25 cellular contexts compared by ENCODE assay signal in the genomic region with DNA sequence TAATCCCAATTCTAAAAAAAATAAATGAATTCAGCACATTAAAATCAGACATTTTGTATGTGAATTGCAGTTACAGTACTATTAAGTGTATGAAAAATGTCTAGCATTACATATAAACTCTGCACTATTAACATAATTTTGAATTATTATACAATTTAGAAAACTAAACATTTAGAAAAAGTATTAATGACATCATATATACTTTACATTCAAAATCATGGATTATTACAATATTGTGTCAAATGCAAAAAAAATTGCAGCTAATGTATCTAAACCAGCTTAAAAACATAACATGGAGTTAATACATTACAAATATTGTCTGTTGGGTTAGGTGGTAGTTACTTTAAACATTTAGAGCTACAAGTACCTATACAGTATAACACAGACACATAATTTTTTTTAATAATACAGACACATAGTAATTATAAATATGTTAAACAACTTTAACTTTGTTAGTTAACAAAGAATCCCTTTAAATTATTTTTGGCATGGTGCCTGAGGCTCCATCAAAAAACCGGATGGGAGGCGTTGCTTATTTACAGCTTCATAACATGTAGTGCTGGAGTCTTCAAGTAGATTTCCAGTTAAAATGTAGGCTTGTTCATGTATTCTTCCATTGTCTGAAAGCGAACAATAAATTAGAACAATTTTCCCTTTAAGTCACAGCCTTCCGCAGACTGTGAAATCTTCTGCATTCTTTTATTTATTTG.
DNase-seq lines count a peak whose midpoint lies in the region; ATAC-seq and TF ChIP-seq lines count a peak whose summit lies in the region.
"Had no signal": no experiment of that assay in that cellular context is flagged by ENCODE, and none has a peak within 500 bp of the region (broad histone marks: within the 10 kb centered on the region; RNA-seq: fewer than 3 reads in every experiment).

No MANE protein-coding gene starts in this region.

- CTCF ChIA-PET in HEK293 (lab: Yijun Ruan, JAX), result interaction anchor here (0.6 to 2.3 kb wide), 3 partner anchors 40 to 122 kb away, joined by 3 to 6 read pairs (median 5); no protein-coding TSS in a partner anchor

- no peak for TF ChIP-seq POLR2A in testis (IDR thresholded peaks at IDR 0.05)

- no peak overlapping the region for H3K9ac ChIP-seq in MM.1S (ENCODE audit: low read length)
- H3K9ac ChIP-seq: GM23248, KMS-11, SK-N-SH had no signal

- H3K9me3 ChIP-seq in HEK293 (ENCODE audit: control insufficient read depth, insufficient read depth, low read depth, low read length), result no peaks in the 10 kb centered on the region
- H3K9me3 ChIP-seq in MM.1S (replicated peaks; ENCODE audit: insufficient read depth, low read length), result no peaks in the 10 kb centered on the region
- no peaks in the 10 kb centered on the region for H3K9me3 ChIP-seq in testis
- H3K9me3 ChIP-seq: neutrophil, SK-N-SH, upper lobe of left lung had no signal

- no peaks in the 10 kb centered on the region for H3K79me2 ChIP-seq in MM.1S (ENCODE audit: low read length)

- POLR2A ChIA-PET in HEK293 (lab: Yijun Ruan, JAX), result no interaction called here

- no peaks in the 10 kb centered on the region for H3K9me3 Mint-ChIP-seq in effector memory CD8-positive, alpha-beta T cell
- no peaks in the 10 kb centered on the region for H3K9me3 Mint-ChIP-seq in osteocyte (ENCODE audit: unreplicated experiment)
- H3K9me3 Mint-ChIP-seq: activated naive CD4-positive, alpha-beta T cell treated with anti-CD3 and anti-CD28 coated beads, Interleukin-2, amount 10 ng/mL, durations not matched to agents 7 days and 5 days; CD4-positive, alpha-beta memory T cell; memory B cell had no signal

- H3K27me3 Mint-ChIP-seq in effector memory CD8-positive, alpha-beta T cell, result no peaks in the 10 kb centered on the region
- H3K27me3 Mint-ChIP-seq in osteocyte (ENCODE audit: unreplicated experiment), result no peaks in the 10 kb centered on the region
- H3K27me3 Mint-ChIP-seq: activated naive CD4-positive, alpha-beta T cell treated with anti-CD3 and anti-CD28 coated beads, Interleukin-2, amount 10 ng/mL, durations not matched to agents 7 days and 5 days; CD4-positive, alpha-beta memory T cell; memory B cell had no signal

- H3K36me3 ChIP-seq in HEK293 (ENCODE audit: control insufficient read depth in 2 of 2, insufficient read depth in 1 of 2, low read length in 2 of 2), result no peaks in the 10 kb centered on the region; a peak in 1 of 3 replicates
- H3K36me3 ChIP-seq in MM.1S (replicated peaks; ENCODE audit: insufficient read depth, low read length), result no peaks in the 10 kb centered on the region; the same call in 1 of the 2 replicates
- no peaks in the 10 kb centered on the region for H3K36me3 ChIP-seq in testis (ENCODE audit: low read depth, missing control alignments)
- H3K36me3 ChIP-seq: neutrophil, upper lobe of left lung had no signal

- no peaks in the 10 kb centered on the region for H4K20me1 ChIP-seq in MM.1S (ENCODE audit: insufficient read depth, low read length)

- TF ChIP-seq CTCF in HEK293 (tag by site-specific recombination; IDR thresholded peaks at IDR 0.05), result no peak
- TF ChIP-seq CTCF in osteocyte (IDR thresholded peaks at IDR 0.05), result no peak
- TF ChIP-seq CTCF in MM.1S (IDR thresholded peaks at IDR 0.05; ENCODE audit: low read length), result no peak
- TF ChIP-seq CTCF in testis (IDR thresholded peaks at IDR 0.05), result no peak

- peak; percentile 29 for DNase-seq in NCI-H748 treated with DMSO at 0.1 percent for 48 hours (lab: John Stamatoyannopoulos, UW)
- no peak for DNase-seq in effector memory CD8-positive, alpha-beta T cell
- peak; percentile 2 for DNase-seq in osteocyte (ENCODE audit: extremely low spot score, unreplicated experiment)
- DNase-seq in activated gamma-delta T cell treated with Interleukin-2 at 50 U/mL for 16 hours, result no peak
- DNase-seq in MM.1S, result no peak
- DNase-seq in activated gamma-delta T cell (lab: John Stamatoyannopoulos, UW), result no peak
- DNase-seq in testis, result no peak
- DNase-seq: activated CD4-positive, alpha-beta T cell treated with anti-CD3 and anti-CD28 coated beads for 4 hours; activated naive CD4-positive, alpha-beta T cell treated with anti-CD3 and anti-CD28 coated beads, Interleukin-2, amount 10 ng/mL, durations not matched to agents 7 days and 5 days; activated T-cell treated with anti-CD3 and anti-CD28 coated beads, Interleukin-2, amount 50 U/mL, for 48 hours; AML-193; amniotic stem cell; CD4-positive, alpha-beta memory T cell; DMS53; GM23248; NCI-H2081 treated with DMSO at 0.1 percent for 48 hours; NK-92 treated with Interleukin-12 subunit alpha and Interleukin-12 subunit beta, amount 100 ng/mL, for 24 hours; SK-N-SH; stimulated activated CD4-positive, alpha-beta T cell treated with anti-CD3 and anti-CD28 coated beads, Interleukin-1b, Interleukin-23, amount 100 ng/mL, for 48 hours; T-helper 2 cell; upper lobe of left lung had no signal

- H3K4me1 ChIP-seq in HEK293 (ENCODE audit: control insufficient read depth, insufficient read depth, low read length) (no peaks in the 10 kb centered on the region; the same call in 1 of the 2 replicates), MM.1S (ENCODE audit: low read length) (peaks cover 12% of the 10 kb centered on the region), testis (no peaks in the 10 kb centered on the region)

- H3K36me3 Mint-ChIP-seq in effector memory CD8-positive, alpha-beta T cell (ENCODE audit: insufficient read depth), result peaks cover 6% of the 10 kb centered on the region
- H3K36me3 Mint-ChIP-seq in osteocyte (ENCODE audit: unreplicated experiment), result no peaks in the 10 kb centered on the region
- H3K36me3 Mint-ChIP-seq: CD4-positive, alpha-beta memory T cell had no signal

- WGBS in testis, 2 donors, result 69 to 72% methylated on average over 4 of the region's 4 CpGs

- intact Hi-C loops in testis (cut with DNase I; ENCODE audit: low total_unique reads), result no loop called here

- no peak overlapping the region for H3K27ac ChIP-seq in HEK293 (ENCODE audit: extremely low read depth, low read depth, low read length)
- no peak overlapping the region for H3K27ac ChIP-seq in MM.1S (ENCODE audit: low read length)
- no peak overlapping the region for H3K27ac ChIP-seq in testis
- H3K27ac ChIP-seq: GM23248, KMS-11, neutrophil had no signal

- no peaks in the 10 kb centered on the region for H3K9me2 ChIP-seq in MM.1S (replicated peaks; ENCODE audit: insufficient read depth, low read length)
- H3K9me2 ChIP-seq: SK-N-SH had no signal

- H3K27ac Mint-ChIP-seq in effector memory CD8-positive, alpha-beta T cell, result peak overlapping the region; percentile 73 to 100
- no peak overlapping the region for H3K27ac Mint-ChIP-seq in osteocyte (ENCODE audit: unreplicated experiment)
- H3K27ac Mint-ChIP-seq: activated naive CD4-positive, alpha-beta T cell treated with anti-CD3 and anti-CD28 coated beads, Interleukin-2, amount 10 ng/mL, durations not matched to agents 7 days and 5 days had no signal

- ATAC-seq in effector memory CD8-positive, alpha-beta T cell (replicated peaks), result no peak

- no peak overlapping the region for H3K4me3 Mint-ChIP-seq in effector memory CD8-positive, alpha-beta T cell
- H3K4me3 Mint-ChIP-seq in osteocyte (ENCODE audit: unreplicated experiment), result no peak overlapping the region
- H3K4me3 Mint-ChIP-seq: activated naive CD4-positive, alpha-beta T cell treated with anti-CD3 and anti-CD28 coated beads, Interleukin-2, amount 10 ng/mL, durations not matched to agents 7 days and 5 days; CD4-positive, alpha-beta memory T cell; memory B cell had no signal

- peaks cover 13% of the 10 kb centered on the region; the same call in 1 of the 2 replicates for H3F3A ChIP-seq in MM.1S (ENCODE audit: insufficient read depth, low read length)

- no peak overlapping the region for H3K4me2 ChIP-seq in MM.1S (ENCODE audit: low read depth, low read length)
- H3K4me2 ChIP-seq: KMS-11, SK-N-SH had no signal

- no peaks in the 10 kb centered on the region for H3K27me3 ChIP-seq in MM.1S (replicated peaks; ENCODE audit: insufficient read depth, low read length)
- H3K27me3 ChIP-seq in testis, result no peaks in the 10 kb centered on the region
- H3K27me3 ChIP-seq: neutrophil, upper lobe of left lung had no signal

- no peak overlapping the region for H3K4me3 ChIP-seq in HEK293 (ENCODE audit: low read depth, low read length)
- no peak overlapping the region for H3K4me3 ChIP-seq in MM.1S (ENCODE audit: low read length)
- H3K4me3 ChIP-seq in testis, result no peak overlapping the region
- H3K4me3 ChIP-seq: GM23248, upper lobe of left lung had no signal

- H3K4me1 Mint-ChIP-seq in effector memory CD8-positive, alpha-beta T cell (ENCODE audit: low read depth in 2 of 2), result peaks cover 26 to 28% of the 10 kb centered on the region in 2 donors
- peaks cover 18% of the 10 kb centered on the region for H3K4me1 Mint-ChIP-seq in osteocyte (ENCODE audit: unreplicated experiment)

- H2AFZ ChIP-seq in MM.1S (ENCODE audit: low read length), result no peak overlapping the region
- H2AFZ ChIP-seq: GM23248 had no signal

TF ChIP-seq in HEK293, 187 proteins besides CTCF, POLR2A, EP300 and RAD21:
- TF ChIP-seq ZNF530 (tag by site-specific recombination; IDR thresholded peaks at IDR 0.05; ENCODE audit: low read depth), result no peak
- TF ChIP-seq INSM2 (tag by site-specific recombination; IDR thresholded peaks at IDR 0.05), result no peak
- TF ChIP-seq ZNF221 (tag by site-specific recombination; IDR thresholded peaks at IDR 0.05; ENCODE audit: borderline replicate concordance), result no peak
- TF ChIP-seq, protein P1, sequence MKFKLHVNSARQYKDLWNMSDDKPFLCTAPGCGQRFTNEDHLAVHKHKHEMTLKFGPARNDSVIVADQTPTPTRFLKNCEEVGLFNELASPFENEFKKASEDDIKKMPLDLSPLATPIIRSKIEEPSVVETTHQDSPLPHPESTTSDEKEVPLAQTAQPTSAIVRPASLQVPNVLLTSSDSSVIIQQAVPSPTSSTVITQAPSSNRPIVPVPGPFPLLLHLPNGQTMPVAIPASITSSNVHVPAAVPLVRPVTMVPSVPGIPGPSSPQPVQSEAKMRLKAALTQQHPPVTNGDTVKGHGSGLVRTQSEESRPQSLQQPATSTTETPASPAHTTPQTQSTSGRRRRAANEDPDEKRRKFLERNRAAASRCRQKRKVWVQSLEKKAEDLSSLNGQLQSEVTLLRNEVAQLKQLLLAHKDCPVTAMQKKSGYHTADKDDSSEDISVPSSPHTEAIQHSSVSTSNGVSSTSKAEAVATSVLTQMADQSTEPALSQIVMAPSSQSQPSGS (tag by site-specific recombination; IDR thresholded peaks at IDR 0.05; ENCODE audit: low read depth), result peak; percentile 80
- no peak for TF ChIP-seq ZNF571 (tag by site-specific recombination; IDR thresholded peaks at IDR 0.05)

Comparison
In these comparisons a context has a peak if more than half of its experiments do, and no peak if none do; other contexts are left out.
1. DNase-seq: peak in NCI-H748 treated with DMSO at 0.1 percent for 48 hours (single experiment) and osteocyte (single experiment); none in effector memory CD8-positive, alpha-beta T cell (0 of 3), activated gamma-delta T cell treated with Interleukin-2 at 50 U/mL for 16 hours (single experiment), MM.1S (single experiment), activated gamma-delta T cell (single experiment) and testis (single experiment).